1 cellular context compared by ENCODE assay signal in the genomic region with DNA sequence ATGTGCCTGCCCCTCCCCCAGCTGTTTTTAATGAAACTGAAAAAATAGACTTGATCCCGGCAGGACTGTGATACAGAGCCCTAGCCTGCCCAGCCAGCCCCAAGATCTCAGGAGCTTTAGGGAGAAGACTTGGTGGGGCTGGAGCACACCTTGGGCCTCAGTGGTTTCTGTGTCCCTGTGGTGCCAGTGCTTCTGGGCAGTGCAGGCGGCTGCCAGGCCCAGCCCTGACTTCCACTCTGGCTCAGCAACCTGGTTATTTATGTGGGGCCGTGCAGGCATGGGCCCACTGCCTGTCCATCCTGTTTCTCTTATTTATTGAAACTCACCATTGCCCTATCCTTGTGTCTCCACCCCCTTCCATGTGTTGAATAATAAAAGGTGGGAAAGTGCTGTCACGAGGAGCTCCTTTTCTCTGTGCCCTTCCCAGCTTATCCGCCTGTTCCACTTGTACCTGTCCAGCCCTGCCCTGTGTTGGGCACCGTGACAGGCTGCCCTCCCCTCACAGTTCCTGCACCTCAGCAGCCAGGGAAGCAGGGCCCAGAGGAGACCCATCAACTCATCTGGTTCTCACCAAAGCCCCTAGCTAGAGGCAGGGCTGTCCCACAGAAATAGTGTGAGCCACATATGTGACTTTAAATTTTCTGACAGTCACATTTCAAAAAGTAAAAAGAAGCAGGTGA.
TF ChIP-seq lines count a peak whose summit lies in the region.

No MANE protein-coding gene starts in this region.

TF ChIP-seq in HepG2, 621 proteins besides CTCF, POLR2A, EP300 and RAD21:
- peak; percentile 26 for TF ChIP-seq RBM22 (optimal IDR thresholded peaks at IDR 0.05; ENCODE audit: low read length)
- TF ChIP-seq ZSCAN22 (CRISPR knock-in tag; IDR thresholded peaks at IDR 0.05), result no peak
- TF ChIP-seq PHF5A (CRISPR knock-in tag; IDR thresholded peaks at IDR 0.05; ENCODE audit: low read depth, unreplicated experiment), result no peak
- TF ChIP-seq ZBTB7B (CRISPR knock-in tag; IDR thresholded peaks at IDR 0.05), result no peak
- TF ChIP-seq HDAC6 (IDR thresholded peaks at IDR 0.05; ENCODE audit: low read depth, low read length), result no peak
- TF ChIP-seq SOX6 (IDR thresholded peaks at IDR 0.05), result no peak
- no peak for TF ChIP-seq SOX6 (CRISPR knock-in tag; IDR thresholded peaks at IDR 0.05)
- TF ChIP-seq ZC3H13 (CRISPR knock-in tag; IDR thresholded peaks at IDR 0.05), result no peak
TF ChIP-seq in HepG2: peak in this region for 1.
